Comparison of ENCODE assay signal across 7 cellular contexts in genomic region chr20:56601166-56601565, GRCh38. TPM values are rescaled to one million over a fixed set of nuclear protein-coding genes. Genes with fewer than 3 reads are reported as not detected.
"Had no signal": no experiment of that assay in that cellular context is flagged by ENCODE, and none has a peak within 500 bp of the region (broad histone marks: within the 10 kb centered on the region; RNA-seq: fewer than 3 reads in every experiment).

No MANE protein-coding gene starts in this region.

- H3K27ac ChIP-seq: HL-60 had no signal

- H3K4me3 ChIP-seq: GM23338 had no signal

- H3K4me2 ChIP-seq: GM23338 had no signal

- ATAC-seq: GM23338, HepG2 had no signal

- DNase-seq: H9, HCEC 1CT, KBM-7 had no signal

- H2AFZ ChIP-seq: GM23338 had no signal

RNA-seq across cellular contexts. Expression of gene TFAP2C, which starts 27.9 kb away (rescaled TPM):
- total RNA-seq: HepG2 had no signal
- polyA plus RNA-seq: HepG2, IgD-negative memory B cell had no signal
